ENCODE assay signal across 28 cellular contexts in the genomic region with DNA sequence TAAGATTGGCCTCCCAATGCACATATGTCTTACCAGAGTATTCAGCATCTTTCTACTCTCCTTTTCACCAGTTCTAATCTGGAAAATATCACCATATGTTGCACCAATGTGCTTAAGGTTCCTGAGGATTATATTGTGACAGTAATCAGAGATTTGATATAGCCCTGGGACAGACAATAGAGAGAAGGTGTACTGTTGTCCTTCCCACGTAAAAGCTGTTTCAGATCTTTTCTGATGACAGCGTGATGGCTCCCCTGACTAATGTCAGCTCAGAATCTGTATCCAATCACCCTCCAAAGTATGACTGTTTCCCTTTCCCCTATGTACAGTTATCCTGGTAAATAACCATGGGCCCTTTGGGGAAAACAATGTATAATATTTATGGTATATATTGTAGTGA. TPM values are rescaled to one million over a fixed set of nuclear protein-coding genes. Genes with fewer than 3 reads are reported as not detected.
"Had no signal": no experiment of that assay in that cellular context is flagged by ENCODE, and none has a peak within 500 bp of the region (broad histone marks: within the 10 kb centered on the region; RNA-seq: fewer than 3 reads in every experiment).

No MANE protein-coding gene starts in this region.

- H3K4me3 ChIP-seq: colonic mucosa, esophagus squamous epithelium, gastrocnemius medialis, heart right ventricle, left lung, lower lobe of right lung, mucosa of descending colon had no signal

- DNase-seq: colonic mucosa; cortex of kidney; effector CD8-positive, alpha-beta T cell; effector memory CD8-positive, alpha-beta T cell; endodermal cell; erythroblast; esophagus squamous epithelium; foreskin fibroblast; foreskin melanocyte; gastrocnemius medialis; glutamatergic neuron; head of caudate nucleus; heart right ventricle; hippocampal formation; left cardiac atrium; left lung; left ventricle myocardium superior; lower lobe of right lung; mesenchymal stem cell; mucosa of descending colon had no signal

- H3K9me3 Mint-ChIP-seq: dendritic cell treated with granulocyte-macrophage colony-stimulating factor and Interleukin-4, amounts not matched to agents 40 ng/mL and 50 ng/mL, for 4 days; effector memory CD8-positive, alpha-beta T cell; endodermal cell; mesothelial cell of epicardium; naive thymus-derived CD4-positive, alpha-beta T cell had no signal

- FAIRE-seq: endometrium, islet of Langerhans, keratinocyte had no signal

- H3K9me3 ChIP-seq: colonic mucosa, esophagus squamous epithelium, gastrocnemius medialis, heart right ventricle, left lung, lower lobe of right lung, mucosa of descending colon had no signal

- H3K36me3 Mint-ChIP-seq: mesothelial cell of epicardium; naive thymus-derived CD4-positive, alpha-beta T cell had no signal

- H3K27ac Mint-ChIP-seq: dendritic cell treated with granulocyte-macrophage colony-stimulating factor and Interleukin-4, amounts not matched to agents 40 ng/mL and 50 ng/mL, for 4 days; effector memory CD8-positive, alpha-beta T cell; endodermal cell; mesothelial cell of epicardium had no signal

- ATAC-seq: effector memory CD8-positive, alpha-beta T cell; esophagus mucosa; gastrocnemius medialis; heart right ventricle; left cardiac atrium; left lung; left ventricle myocardium superior; lower lobe of right lung; mucosa of descending colon; naive thymus-derived CD4-positive, alpha-beta T cell had no signal

- H3K4me3 Mint-ChIP-seq: dendritic cell treated with granulocyte-macrophage colony-stimulating factor and Interleukin-4, amounts not matched to agents 40 ng/mL and 50 ng/mL, for 4 days; effector memory CD8-positive, alpha-beta T cell; endodermal cell; mesothelial cell of epicardium had no signal

- H3K27ac ChIP-seq: colonic mucosa, epithelial cell of prostate, esophagus squamous epithelium, gastrocnemius medialis, heart right ventricle, left lung, lower lobe of right lung had no signal

- H3K4me1 ChIP-seq: colonic mucosa had no signal

RNA-seq across cellular contexts. Expression of a gene that starts 9.0 kb away (rescaled TPM):
- polyA plus RNA-seq: naive thymus-derived CD4-positive, alpha-beta T cell had no signal
